Comparison of ENCODE assay signal across 9 cellular contexts in the genomic region with DNA sequence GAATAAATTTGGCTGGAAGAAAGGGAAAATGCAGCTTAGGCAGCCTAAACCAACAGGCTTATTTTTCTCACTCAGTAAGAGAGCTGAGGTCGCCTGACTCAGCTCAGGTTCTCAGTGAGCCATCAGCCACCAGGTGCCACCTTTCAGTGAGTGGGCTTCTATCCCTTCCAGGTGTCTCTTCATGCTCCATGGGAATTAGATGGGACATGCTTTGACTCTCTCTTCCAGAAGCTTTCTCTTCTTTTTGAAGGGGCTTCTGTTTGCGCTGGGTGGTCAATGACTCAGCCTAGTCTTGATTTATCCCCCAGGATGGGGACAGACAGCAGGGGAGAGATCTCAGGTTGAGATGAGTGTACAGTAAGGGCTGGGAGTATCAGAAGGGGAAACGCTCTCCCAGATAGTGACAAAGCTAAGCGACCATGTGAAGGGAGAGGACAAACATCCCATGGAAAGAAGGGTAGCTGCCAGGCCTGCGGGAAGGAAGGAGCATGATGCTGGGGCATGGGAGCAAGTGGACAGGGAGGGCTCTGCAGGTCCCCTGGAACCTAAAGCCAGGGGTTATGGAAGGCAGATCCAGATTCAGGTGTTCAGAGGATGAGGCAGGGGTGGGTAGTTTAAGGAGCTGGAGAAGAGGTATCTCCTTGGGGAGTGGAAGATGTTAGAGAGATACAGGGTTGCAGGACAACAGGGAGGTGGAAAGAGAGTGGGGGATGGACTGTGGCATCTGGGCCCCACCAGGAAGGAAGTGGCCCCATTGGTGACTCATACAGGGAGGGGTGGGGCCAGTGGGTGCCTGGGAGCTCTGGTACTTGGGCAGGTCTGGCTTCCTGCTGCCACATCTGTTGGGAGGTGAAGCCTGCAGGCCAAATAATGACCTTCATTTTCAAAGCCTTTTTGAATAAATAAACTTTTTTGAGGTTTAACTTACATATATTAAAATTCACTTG. TPM values are rescaled to one million over a fixed set of nuclear protein-coding genes. Genes with fewer than 3 reads are reported as not detected.
A peak's percentile ranks its signal among the peaks of the same experiment; 100 is the strongest.
DNase-seq lines count a peak whose midpoint lies in the region; ATAC-seq and TF ChIP-seq lines count a peak whose summit lies in the region.
"Had no signal": no experiment of that assay in that cellular context is flagged by ENCODE, and none has a peak within 500 bp of the region (broad histone marks: within the 10 kb centered on the region; RNA-seq: fewer than 3 reads in every experiment).

No MANE protein-coding gene starts in this region.

- DNase-seq in activated T-helper 1 cell treated with Interleukin-2 at 50 U/mL for 16 hours (ENCODE audit: low read depth), result peak; percentile 78
- peak; percentile 85 for DNase-seq in glomerular visceral epithelial cell (ENCODE audit: extremely low spot score)
- DNase-seq in retina, result peak; percentile 6
- DNase-seq in NCI-H187 treated with DMSO at 0.1 percent for 48 hours (lab: John Stamatoyannopoulos, UW), result no peak

- H3K79me2 ChIP-seq in ACC112 (ENCODE audit: control insufficient read depth, insufficient read depth, low read length, unreplicated experiment), result peaks cover 11% of the 10 kb centered on the region

- peak overlapping the region; percentile 33 for H3K4me3 ChIP-seq in ACC112 (ENCODE audit: low read depth, low read length)
- H3K4me3 ChIP-seq: HAP-1 had no signal

- ATAC-seq in GM18858 (IDR thresholded peaks at IDR 0.05; ENCODE audit: unreplicated experiment) (peak; percentile 56), HG03060 (IDR thresholded peaks at IDR 0.05; ENCODE audit: low read depth, unreplicated experiment) (peak; percentile 51)

- H3K36me3 ChIP-seq in ACC112 (ENCODE audit: insufficient read depth, low read length), result no peaks in the 10 kb centered on the region
- H3K36me3 ChIP-seq: HAP-1 had no signal

- peak overlapping the region; percentile 96 for H3K27ac ChIP-seq in ACC112 (ENCODE audit: low read depth, low read length)

- no peaks in the 10 kb centered on the region for H3K27me3 ChIP-seq in ACC112 (ENCODE audit: insufficient read depth, low read length)

- peaks cover 50% of the 10 kb centered on the region for H3K4me1 ChIP-seq in ACC112 (ENCODE audit: control insufficient read depth, insufficient read depth, low read length, unreplicated experiment)

- no peak overlapping the region for H2AFZ ChIP-seq in ACC112 (ENCODE audit: low read length, unreplicated experiment)

TF ChIP-seq in PFSK-1, 5 proteins besides CTCF, POLR2A, EP300 and RAD21:
- TF ChIP-seq FOXP2 (optimal IDR thresholded peaks at IDR 0.05; ENCODE audit: borderline replicate concordance, extremely low read depth, extremely low read length, insufficient read depth) (peak; percentile 61), TAF1 (IDR thresholded peaks at IDR 0.05; ENCODE audit: borderline replicate concordance, insufficient read depth, low read length) (peak; percentile 31; the same call in 1 of the 2 replicates), SIN3A (IDR thresholded peaks at IDR 0.05; ENCODE audit: borderline replicate concordance, insufficient read depth, low read length) (no peak)
- TF ChIP-seq, protein P1, sequence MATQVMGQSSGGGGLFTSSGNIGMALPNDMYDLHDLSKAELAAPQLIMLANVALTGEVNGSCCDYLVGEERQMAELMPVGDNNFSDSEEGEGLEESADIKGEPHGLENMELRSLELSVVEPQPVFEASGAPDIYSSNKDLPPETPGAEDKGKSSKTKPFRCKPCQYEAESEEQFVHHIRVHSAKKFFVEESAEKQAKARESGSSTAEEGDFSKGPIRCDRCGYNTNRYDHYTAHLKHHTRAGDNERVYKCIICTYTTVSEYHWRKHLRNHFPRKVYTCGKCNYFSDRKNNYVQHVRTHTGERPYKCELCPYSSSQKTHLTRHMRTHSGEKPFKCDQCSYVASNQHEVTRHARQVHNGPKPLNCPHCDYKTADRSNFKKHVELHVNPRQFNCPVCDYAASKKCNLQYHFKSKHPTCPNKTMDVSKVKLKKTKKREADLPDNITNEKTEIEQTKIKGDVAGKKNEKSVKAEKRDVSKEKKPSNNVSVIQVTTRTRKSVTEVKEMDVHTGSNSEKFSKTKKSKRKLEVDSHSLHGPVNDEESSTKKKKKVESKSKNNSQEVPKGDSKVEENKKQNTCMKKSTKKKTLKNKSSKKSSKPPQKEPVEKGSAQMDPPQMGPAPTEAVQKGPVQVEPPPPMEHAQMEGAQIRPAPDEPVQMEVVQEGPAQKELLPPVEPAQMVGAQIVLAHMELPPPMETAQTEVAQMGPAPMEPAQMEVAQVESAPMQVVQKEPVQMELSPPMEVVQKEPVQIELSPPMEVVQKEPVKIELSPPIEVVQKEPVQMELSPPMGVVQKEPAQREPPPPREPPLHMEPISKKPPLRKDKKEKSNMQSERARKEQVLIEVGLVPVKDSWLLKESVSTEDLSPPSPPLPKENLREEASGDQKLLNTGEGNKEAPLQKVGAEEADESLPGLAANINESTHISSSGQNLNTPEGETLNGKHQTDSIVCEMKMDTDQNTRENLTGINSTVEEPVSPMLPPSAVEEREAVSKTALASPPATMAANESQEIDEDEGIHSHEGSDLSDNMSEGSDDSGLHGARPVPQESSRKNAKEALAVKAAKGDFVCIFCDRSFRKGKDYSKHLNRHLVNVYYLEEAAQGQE (IDR thresholded peaks at IDR 0.05; ENCODE audit: insufficient read depth in 1 of 2, low read depth in 2 of 2, low read length in 2 of 2), result 0 out of 4 replicates have a peak, but pooled peaks of 1 of the 2 experiments have one; percentile 10

RNA-seq across cellular contexts. Expression of gene OGDH, which starts 32.5 kb away (rescaled TPM):
- 82.8 TPM for polyA plus RNA-seq in PFSK-1 (2012; ENCODE audit: insufficient read length, low read depth)

RNA-seq across cellular contexts. Expression of gene TMED4, which starts 56.9 kb away (rescaled TPM):
- 129 TPM for polyA plus RNA-seq in PFSK-1 (2012; ENCODE audit: insufficient read length, low read depth)
